In genomic region chr10:107051769-107052168, GRCh38 we compare ENCODE assay signal across 9 cellular contexts.
"Had no signal": no experiment of that assay in that cellular context is flagged by ENCODE, and none has a peak within 500 bp of the region (broad histone marks: within the 10 kb centered on the region; RNA-seq: fewer than 3 reads in every experiment).

No MANE protein-coding gene starts in this region.

- H3K4me3 Mint-ChIP-seq: H9, HFFc6 had no signal

- H3K9me3 ChIP-seq: HAP-1 had no signal

- H3K9me3 Mint-ChIP-seq: H9 had no signal

- H3K27ac Mint-ChIP-seq: HFFc6 had no signal

- H3K27ac ChIP-seq: GM23248 had no signal

- H3K4me3 ChIP-seq: GM23248, HAP-1 had no signal

- DNase-seq: GM23248, GOT3, H7, H9, HCEC 1CT, HFFc6 had no signal

- H3K36me3 ChIP-seq: HAP-1 had no signal

- H2AFZ ChIP-seq: GM23248 had no signal

- H3K9ac ChIP-seq: GM23248 had no signal

- ATAC-seq: HCT116 had no signal

- FAIRE-seq: H54 had no signal

- H3K4me1 ChIP-seq: HAP-1 had no signal
